Comparison of ENCODE assay signal across 23 cellular contexts in the genomic region with DNA sequence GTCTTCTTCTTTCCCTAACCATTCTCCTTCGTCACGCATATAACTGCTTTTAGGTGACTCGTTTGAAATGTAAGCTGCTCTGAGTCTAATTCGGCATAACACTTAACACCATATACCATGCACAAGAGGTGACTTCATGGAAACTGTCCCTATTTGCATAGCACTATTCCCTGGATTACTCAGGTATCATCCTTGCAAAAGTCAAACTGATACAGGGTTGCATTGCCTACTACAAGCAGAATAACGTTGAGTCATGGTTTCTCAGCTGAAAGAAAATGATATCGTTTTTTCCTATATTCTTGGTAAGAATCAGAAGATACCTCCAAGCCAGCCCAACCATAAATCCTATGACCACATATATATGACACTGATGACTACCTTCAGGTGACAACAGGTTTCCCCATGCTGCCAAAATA.
A peak's percentile ranks its signal among the peaks of the same experiment; 100 is the strongest.
DNase-seq lines count a peak whose midpoint lies in the region; ATAC-seq, FAIRE-seq and TF ChIP-seq lines count a peak whose summit lies in the region.
"Had no signal": no experiment of that assay in that cellular context is flagged by ENCODE, and none has a peak within 500 bp of the region (broad histone marks: within the 10 kb centered on the region; RNA-seq: fewer than 3 reads in every experiment).

No MANE protein-coding gene starts in this region.

- no TSS peak for BruUV-seq in GM12878 (replicated peaks; lab: Mats Ljungman, UMichigan)

- FAIRE-seq in A549 (lab: Jason Lieb, UNC) (no peak), GM12878 (lab: Jason Lieb, UNC) (no peak)
- FAIRE-seq: frontal cortex, G401.6 had no signal

- DNase-seq in activated CD4-positive, CD25-positive, alpha-beta regulatory T cell treated with anti-CD3 and anti-CD28 coated beads, Interleukin-2, amount 50 U/mL, for 72 hours = no peak
- DNase-seq in A549 (ENCODE audit: low read depth in 1 of 2, low spot score in 1 of 2) (peak in 1 of 2 experiments; percentile 6), Karpas-422 (peak; percentile 17), GM12878 (ENCODE audit: low read depth, low spot score) (no peak), HEK293T (ENCODE audit: extremely low spot score) (no peak), SIG-M5 (lab: John Stamatoyannopoulos, UW) (no peak), NCI-H1105 (lab: John Stamatoyannopoulos, UW) (no peak)
- DNase-seq: 8988T; activated CD4-positive, alpha-beta T cell treated with anti-CD3 and anti-CD28 coated beads, Interleukin-2, amount 50 U/mL, for 1 hour; activated effector memory CD4-positive, alpha-beta T cell treated with Interleukin-2 at 50 U/mL for 16 hours; BE2C; COR-L47; MM.1S; NCI-H1694 treated with DMSO at 0.1 percent for 48 hours; NCI-H345; stimulated activated naive CD4-positive, alpha-beta T cell treated with Interleukin-2 at 50 U/mL for 16 hours had no signal

- intact Hi-C loops in GM12878 (cut with micrococcal nuclease; ENCODE audit: unreplicated experiment) = no loop called here

- TF ChIP-seq EP300 in A549 (IDR thresholded peaks at IDR 0.05) (no peak), GM12878 (IDR thresholded peaks at IDR 0.05; ENCODE audit: borderline replicate concordance in 1 of 2, control insufficient read depth in 1 of 2, low read depth in 2 of 2, low read length in 2 of 2) (no peak)

- H4K20me1 ChIP-seq in Karpas-422 (ENCODE audit: insufficient read depth, low read depth, low read length) (no peaks in the 10 kb centered on the region), GM12878 (ENCODE audit: control insufficient read depth, insufficient read depth) (no peaks in the 10 kb centered on the region)

- H3K79me2 ChIP-seq in Karpas-422 (ENCODE audit: low read length) = no peaks in the 10 kb centered on the region
- H3K79me2 ChIP-seq in GM12878 (ENCODE audit: control insufficient read depth, insufficient read depth, low read length) = no peaks in the 10 kb centered on the region

- TF ChIP-seq RAD21 in A549 (conservative IDR thresholded peaks at IDR 0.05 in 1 of 2, IDR thresholded peaks at IDR 0.05 in 1 of 2) (no peak), GM12878 (IDR thresholded peaks at IDR 0.05; ENCODE audit: insufficient read depth, low read depth, low read length) (no peak)

- SMC1A ChIA-PET in GM12878 (lab: Charles Lee; ENCODE audit: uncharacterized antibody, unreplicated experiment) = interaction anchor here (0.9 to 1.3 kb wide), 5 partner anchors 18 to 107 kb away, joined by 3 to 4 read pairs (median 3); no protein-coding TSS in a partner anchor

- in situ Hi-C loops in GM12878 (cut with MboI) = no loop called here

- H2AFZ ChIP-seq in Karpas-422 (ENCODE audit: low read length) = no peak overlapping the region
- H2AFZ ChIP-seq in GM12878 (ENCODE audit: control insufficient read depth, low read depth, low read length) = no peak overlapping the region

- H3K4me2 ChIP-seq in A549 (no peak overlapping the region), Karpas-422 (ENCODE audit: low read depth, low read length, poor library complexity, severe bottlenecking) (no peak overlapping the region), GM12878 (ENCODE audit: control insufficient read depth, insufficient read depth) (no peak overlapping the region)

- RAD21 ChIA-PET in GM12878 (lab: Charles Lee; ENCODE audit: unreplicated experiment) = interaction anchor here (1.5 kb wide), 1 partner anchor 119 kb away, joined by 3 read pairs; no protein-coding TSS in a partner anchor

- H3K4me1 ChIP-seq in A549 = 0 out of 3 replicates have a peak, but pooled peaks cover 5% of the 10 kb centered on the region
- no peaks in the 10 kb centered on the region; the same call in 1 of the 2 replicates for H3K4me1 ChIP-seq in Karpas-422 (ENCODE audit: low read length)
- no peaks in the 10 kb centered on the region for H3K4me1 ChIP-seq in GM12878 (ENCODE audit: control insufficient read depth, insufficient read depth, low read length)
- H3K4me1 ChIP-seq: ascending aorta, BE2C, HAP-1, right atrium auricular region had no signal

- 79% methylated on average over 6 of the region's 6 CpGs for WGBS in A549 (ENCODE audit: missing lambda C conversion rate)
- 58% methylated on average over 6 of the region's 6 CpGs for WGBS in GM12878 (ENCODE audit: insufficient coverage, insufficient replicate concordance, low lambda C conversion rate, missing lambda C conversion rate)

- CTCF ChIA-PET in A549 (lab: Yijun Ruan, JAX) (interaction anchor here (1.0 kb wide), 1 partner anchor 22 kb away, joined by 4 read pairs; no protein-coding TSS in a partner anchor), GM12878 (lab: Yijun Ruan, JAX) (interaction anchor here (0.7 to 1.8 kb wide), 6 partner anchors 11 to 230 kb away, joined by 3 to 8 read pairs (median 4); no protein-coding TSS in a partner anchor), HEK293T (lab: Yijun Ruan, JAX) (no interaction called here)

- H3K9me3 ChIP-seq in A549 (no peaks in the 10 kb centered on the region), Karpas-422 (ENCODE audit: low read length) (no peaks in the 10 kb centered on the region), GM12878 (replicated peaks; ENCODE audit: control insufficient read depth, insufficient read depth, low read length) (no peaks in the 10 kb centered on the region)
- H3K9me3 ChIP-seq: ascending aorta, BE2C, HAP-1, right atrium auricular region had no signal

- no peaks in the 10 kb centered on the region for H3K36me3 ChIP-seq in Karpas-422 (ENCODE audit: insufficient read depth, low read length)
- H3K36me3 ChIP-seq in GM12878 (ENCODE audit: control insufficient read depth in 2 of 2, insufficient read depth in 2 of 2, low read length in 1 of 2) = no peaks in the 10 kb centered on the region
- H3K36me3 ChIP-seq: BE2C, HAP-1, right atrium auricular region had no signal

- H3K9ac ChIP-seq in Karpas-422 (ENCODE audit: low read length) = no peak overlapping the region
- H3K9ac ChIP-seq in GM12878 (ENCODE audit: control insufficient read depth, insufficient read depth, low read length) = no peak overlapping the region

- H3K4me3 ChIP-seq in A549 (no peak overlapping the region), Karpas-422 (ENCODE audit: low read length) (no peak overlapping the region), GM12878 (no peak overlapping the region)
- H3K4me3 ChIP-seq: ascending aorta, HAP-1, right atrium auricular region had no signal

- H3K27me3 ChIP-seq in Karpas-422 (ENCODE audit: low read length) = no peaks in the 10 kb centered on the region
- no peaks in the 10 kb centered on the region for H3K27me3 ChIP-seq in GM12878 (replicated peaks in 1 of 2; ENCODE audit: control insufficient read depth in 2 of 2, insufficient read depth in 2 of 2, low read length in 1 of 2)
- H3K27me3 ChIP-seq: ascending aorta, BE2C, right atrium auricular region had no signal

- H3K27ac ChIP-seq in A549 = no peak overlapping the region
- no peak overlapping the region for H3K27ac ChIP-seq in Karpas-422 (ENCODE audit: low read length)
- no peak overlapping the region for H3K27ac ChIP-seq in GM12878 (ENCODE audit: control insufficient read depth, insufficient read depth)
- H3K27ac ChIP-seq: ascending aorta, right atrium auricular region, RWPE1 had no signal

- TF ChIP-seq CTCF in A549 (IDR thresholded peaks at IDR 0.05) (no peak), GM12878 (IDR thresholded peaks at IDR 0.05 in 2 of 3, conservative IDR thresholded peaks at IDR 0.05 in 1 of 3; ENCODE audit: control insufficient read depth in 2 of 3, extremely low read depth in 1 of 3, insufficient read depth in 1 of 3, low read depth in 3 of 3, low read length in 3 of 3) (no peak)

- TF ChIP-seq POLR2A in A549 (IDR thresholded peaks at IDR 0.05; ENCODE audit: low read length) = no peak
- TF ChIP-seq POLR2A in GM12878 (IDR thresholded peaks at IDR 0.05; ENCODE audit: low read depth, low read length) = no peak

- ATAC-seq in activated CD4-positive, CD25-positive, alpha-beta regulatory T cell treated with anti-CD3 and anti-CD28 coated beads, Interleukin-2, amount 50 U/mL, for 24 hours = peak; percentile 94 to 96
- ATAC-seq in A549 = no peak
- peak; percentile 27 for ATAC-seq in GM12878

- POLR2A ChIA-PET in A549 (lab: Yijun Ruan, JAX) = no interaction called here
- POLR2A ChIA-PET in GM12878 (lab: Charles Lee) = interaction anchor here (1.1 kb wide), 1 partner anchor 10 kb away, joined by 5 read pairs; no protein-coding TSS in a partner anchor
- POLR2A ChIA-PET in HEK293T (lab: Yijun Ruan, JAX) = no interaction called here

- no peaks in the 10 kb centered on the region for H3K9me2 ChIP-seq in Karpas-422 (replicated peaks; ENCODE audit: insufficient read depth, low read length)

TF ChIP-seq in A549, 52 proteins besides CTCF, POLR2A, EP300 and RAD21:
- TF ChIP-seq FOSB (CRISPR knock-in tag; IDR thresholded peaks at IDR 0.05) (no peak), MAFK (IDR thresholded peaks at IDR 0.05; ENCODE audit: partially characterized antibody) (peak; percentile 30), NFE2L2 (conservative IDR thresholded peaks at IDR 0.05; ENCODE audit: low read length) (peak; percentile 51; the same call in 1 of the 2 replicates)

TF ChIP-seq in GM12878, 131 proteins besides CTCF, POLR2A, EP300 and RAD21 (continues in another document):
- TF ChIP-seq MTA3 (IDR thresholded peaks at IDR 0.05; ENCODE audit: borderline replicate concordance, low read length) = no peak

TF ChIP-seq in HEK293T, 16 proteins besides CTCF, POLR2A, EP300 and RAD21:
- TF ChIP-seq NFRKB (IDR thresholded peaks at IDR 0.05) = no peak
- no peak for TF ChIP-seq FOXK2 (IDR thresholded peaks at IDR 0.05)
- TF ChIP-seq FOXM1 (IDR thresholded peaks at IDR 0.05; ENCODE audit: borderline replicate concordance) = no peak
- TF ChIP-seq, protein P1, sequence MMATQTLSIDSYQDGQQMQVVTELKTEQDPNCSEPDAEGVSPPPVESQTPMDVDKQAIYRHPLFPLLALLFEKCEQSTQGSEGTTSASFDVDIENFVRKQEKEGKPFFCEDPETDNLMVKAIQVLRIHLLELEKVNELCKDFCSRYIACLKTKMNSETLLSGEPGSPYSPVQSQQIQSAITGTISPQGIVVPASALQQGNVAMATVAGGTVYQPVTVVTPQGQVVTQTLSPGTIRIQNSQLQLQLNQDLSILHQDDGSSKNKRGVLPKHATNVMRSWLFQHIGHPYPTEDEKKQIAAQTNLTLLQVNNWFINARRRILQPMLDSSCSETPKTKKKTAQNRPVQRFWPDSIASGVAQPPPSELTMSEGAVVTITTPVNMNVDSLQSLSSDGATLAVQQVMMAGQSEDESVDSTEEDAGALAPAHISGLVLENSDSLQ (IDR thresholded peaks at IDR 0.05) = no peak
- TF ChIP-seq L3MBTL2 (conservative IDR thresholded peaks at IDR 0.05) = no peak
- TF ChIP-seq HDGF (IDR thresholded peaks at IDR 0.05; ENCODE audit: borderline replicate concordance) = no peak

Comparison
In these comparisons a context has a peak if more than half of its experiments do, and no peak if none do; other contexts are left out.
1. ATAC-seq: peak in activated CD4-positive, CD25-positive, alpha-beta regulatory T cell treated with anti-CD3 and anti-CD28 coated beads, Interleukin-2, amount 50 U/mL, for 24 hours (2 of 2) and GM12878 (single experiment); none in A549 (0 of 2).